10 cellular contexts compared by ENCODE assay signal in the genomic region with DNA sequence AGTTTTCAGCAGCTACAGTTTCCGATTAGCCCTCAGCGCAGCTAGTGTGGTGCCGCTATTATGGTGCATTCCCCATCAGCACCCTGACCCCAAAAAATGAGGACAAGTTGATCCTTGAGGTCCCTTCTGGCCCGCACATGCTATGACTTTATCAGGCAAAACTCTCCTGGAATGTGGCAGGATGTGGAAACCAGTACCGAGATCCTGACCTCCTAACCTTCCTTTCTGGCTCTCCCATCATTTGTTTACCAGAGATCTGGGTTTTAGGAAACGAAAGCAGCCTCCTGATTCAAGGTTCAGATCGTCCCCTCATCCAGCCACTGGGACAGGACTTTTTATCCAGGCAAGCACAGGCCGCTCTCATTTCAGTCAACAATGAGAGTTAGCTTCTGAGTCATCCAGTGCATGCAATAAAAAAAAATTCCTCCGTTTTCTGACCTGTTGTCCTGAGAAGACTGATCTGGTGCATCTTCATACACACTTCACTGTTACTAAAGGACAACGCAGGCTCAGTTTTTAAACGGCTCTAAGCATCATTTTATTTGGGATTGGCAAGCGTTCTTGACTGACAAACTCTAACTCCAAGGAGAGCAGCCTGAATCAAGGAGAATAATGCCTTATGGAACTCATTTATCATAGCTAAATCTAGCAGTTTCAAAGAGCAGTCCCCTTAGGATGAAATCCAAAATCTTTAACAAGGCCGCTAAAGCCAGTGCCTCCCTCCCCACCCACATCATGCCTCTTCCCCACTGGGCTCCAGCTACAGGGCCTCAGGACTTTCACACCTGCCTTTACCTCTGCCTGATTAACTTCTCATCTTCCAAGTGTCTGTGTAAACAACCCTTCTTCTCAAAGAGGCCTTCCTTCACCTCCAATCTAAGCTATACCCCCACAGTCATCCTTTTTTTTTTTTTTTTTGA. TPM values are rescaled to one million over a fixed set of nuclear protein-coding genes. Genes with fewer than 3 reads are reported as not detected.
DNase-seq lines count a peak whose midpoint lies in the region; ATAC-seq and TF ChIP-seq lines count a peak whose summit lies in the region.
"Had no signal": no experiment of that assay in that cellular context is flagged by ENCODE, and none has a peak within 500 bp of the region (broad histone marks: within the 10 kb centered on the region; RNA-seq: fewer than 3 reads in every experiment).

No MANE protein-coding gene starts in this region.

- peaks cover 3% of the 10 kb centered on the region for H3K4me1 Mint-ChIP-seq in activated CD4-positive, alpha-beta T cell treated with anti-CD3 and anti-CD28 coated beads, Interleukin-2, amount 10 ng/mL, durations not matched to agents 7 days and 5 days

- H3K4me1 ChIP-seq in rectal smooth muscle tissue (ENCODE audit: control insufficient read depth, insufficient read depth, low read length) = peaks cover 7% of the 10 kb centered on the region

- H3K36me3 Mint-ChIP-seq in activated CD4-positive, alpha-beta T cell treated with anti-CD3 and anti-CD28 coated beads, Interleukin-2, amount 10 ng/mL, durations not matched to agents 7 days and 5 days (ENCODE audit: low read depth) = no peaks in the 10 kb centered on the region

- H3K27ac ChIP-seq in rectal smooth muscle tissue (ENCODE audit: low read depth, low read length) = peak overlapping the region; percentile 59

- H3K36me3 ChIP-seq in rectal smooth muscle tissue (ENCODE audit: control insufficient read depth, insufficient read depth, low read length) = no peaks in the 10 kb centered on the region

- no peak overlapping the region for H3K27ac Mint-ChIP-seq in activated CD4-positive, alpha-beta T cell treated with anti-CD3 and anti-CD28 coated beads, Interleukin-2, amount 10 ng/mL, durations not matched to agents 7 days and 5 days
- H3K27ac Mint-ChIP-seq: activated T-helper 1 cell treated with anti-CD3 and anti-CD28 coated beads, Interleukin-12 subunit alpha, Interleukin-12 subunit beta, Interleukin-2, Interleukin-4 antibody, amounts not matched to agents 30 ng/mL and 10 ng/mL and 1 ng/mL, durations not matched to agents 14 hours and 24 hours and 36 hours had no signal

- no peaks in the 10 kb centered on the region for H3K27me3 Mint-ChIP-seq in activated CD4-positive, alpha-beta T cell treated with anti-CD3 and anti-CD28 coated beads, Interleukin-2, amount 10 ng/mL, durations not matched to agents 7 days and 5 days

- DNase-seq in DMS53 (lab: John Stamatoyannopoulos, UW) (peak; percentile 76), glomerular visceral epithelial cell (ENCODE audit: extremely low spot score) (peak; percentile 75), NCI-H2029 (lab: John Stamatoyannopoulos, UW) (no peak)
- DNase-seq in activated CD4-positive, CD25-positive, alpha-beta regulatory T cell (lab: John Stamatoyannopoulos, UW) = no peak
- DNase-seq in activated CD4-positive, alpha-beta T cell treated with anti-CD3 and anti-CD28 coated beads, Interleukin-2, amount 10 ng/mL, durations not matched to agents 7 days and 5 days = no peak
- DNase-seq: NCI-H524 treated with DMSO at 0.1 percent for 48 hours had no signal

- no peak for ATAC-seq in HG03457 (IDR thresholded peaks at IDR 0.05; ENCODE audit: unreplicated experiment)

- H3K27me3 ChIP-seq in rectal smooth muscle tissue (ENCODE audit: control insufficient read depth, insufficient read depth, low read length) = no peaks in the 10 kb centered on the region

- H3K9ac ChIP-seq in rectal smooth muscle tissue (ENCODE audit: low read length) = no peak overlapping the region

- POLR2A ChIA-PET in activated CD4-positive, alpha-beta T cell treated with anti-CD3 and anti-CD28 coated beads, Interleukin-2, amount 10 ng/mL, durations not matched to agents 7 days and 5 days (lab: Charles Lee) = no interaction called here

- CTCF ChIA-PET in activated CD4-positive, alpha-beta T cell treated with anti-CD3 and anti-CD28 coated beads, Interleukin-2, amount 10 ng/mL, durations not matched to agents 7 days and 5 days (lab: Charles Lee) = interaction anchor here (0.6 to 1.2 kb wide), 4 partner anchors 8 to 27 kb away, joined by 3 to 5 read pairs (median 4); no protein-coding TSS in a partner anchor

- H3K4me3 ChIP-seq in WI38 (ENCODE audit: low read depth, low read length) (peak overlapping the region; percentile 20), rectal smooth muscle tissue (ENCODE audit: low read length) (no peak overlapping the region)

- H3K4me3 Mint-ChIP-seq in activated CD4-positive, alpha-beta T cell treated with anti-CD3 and anti-CD28 coated beads, Interleukin-2, amount 10 ng/mL, durations not matched to agents 7 days and 5 days = no peak overlapping the region
- H3K4me3 Mint-ChIP-seq: activated T-helper 1 cell treated with anti-CD3 and anti-CD28 coated beads, Interleukin-12 subunit alpha, Interleukin-12 subunit beta, Interleukin-2, Interleukin-4 antibody, amounts not matched to agents 30 ng/mL and 10 ng/mL and 1 ng/mL, durations not matched to agents 14 hours and 24 hours and 36 hours had no signal

- TF ChIP-seq CTCF in WI38 (IDR thresholded peaks at IDR 0.05; ENCODE audit: low read depth, low read length) = no peak

- no peaks in the 10 kb centered on the region for H3K9me3 Mint-ChIP-seq in activated CD4-positive, alpha-beta T cell treated with anti-CD3 and anti-CD28 coated beads, Interleukin-2, amount 10 ng/mL, durations not matched to agents 7 days and 5 days
- H3K9me3 Mint-ChIP-seq: activated T-helper 1 cell treated with anti-CD3 and anti-CD28 coated beads, Interleukin-12 subunit alpha, Interleukin-12 subunit beta, Interleukin-2, Interleukin-4 antibody, amounts not matched to agents 30 ng/mL and 10 ng/mL and 1 ng/mL, durations not matched to agents 14 hours and 24 hours and 36 hours had no signal

RNA-seq across cellular contexts. Expression of gene PDLIM1, which starts 17.1 kb away (rescaled TPM):
- 10 to 100 TPM; 17.4 to 19.6 TPM for total RNA-seq in activated CD4-positive, alpha-beta T cell treated with anti-CD3 and anti-CD28 coated beads, Interleukin-2, amount 10 ng/mL, durations not matched to agents 7 days and 5 days

Comparison
In these comparisons a context has a peak if more than half of its experiments do, and no peak if none do; other contexts are left out.
1. DNase-seq: peak in DMS53 (single experiment) and glomerular visceral epithelial cell (single experiment); none in NCI-H2029 (single experiment), activated CD4-positive, CD25-positive, alpha-beta regulatory T cell (0 of 4) and activated CD4-positive, alpha-beta T cell treated with anti-CD3 and anti-CD28 coated beads, Interleukin-2, amount 10 ng/mL, durations not matched to agents 7 days and 5 days (single experiment).